ENCODE assay signal across 8 cellular contexts in the genomic region with DNA sequence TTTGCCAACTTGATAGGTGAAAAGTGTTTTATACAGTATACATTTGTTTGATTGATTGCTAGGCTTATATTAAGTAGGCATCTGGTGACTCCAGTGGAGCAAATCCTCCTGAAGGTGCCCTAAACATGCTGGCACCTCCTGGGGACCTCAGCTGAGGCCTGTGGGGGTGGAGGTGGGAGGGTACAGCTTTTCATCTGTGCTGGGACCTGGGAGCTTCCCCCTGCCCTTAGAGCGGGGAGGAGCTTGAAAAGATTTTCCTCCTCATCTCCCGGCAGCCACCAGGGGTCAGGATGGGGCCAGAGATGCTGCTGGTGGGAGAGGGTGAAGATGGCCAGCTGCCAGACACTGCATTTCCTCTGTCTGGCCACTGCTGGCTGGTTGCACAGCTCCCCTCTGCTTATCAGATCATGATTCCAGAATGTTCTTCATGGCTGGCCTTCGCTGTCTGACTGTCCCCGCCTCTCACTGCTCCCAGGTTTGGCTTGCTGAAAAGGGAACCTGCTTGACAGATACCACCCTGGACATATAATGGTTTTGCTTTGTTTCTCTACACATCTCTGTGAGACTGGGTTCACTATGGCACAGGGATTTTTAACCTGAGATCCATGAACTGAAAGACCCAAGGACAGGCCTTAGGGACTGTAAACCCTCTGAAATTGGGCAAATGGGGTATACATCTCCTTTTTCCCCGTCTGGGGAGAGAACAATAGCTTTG. TPM values are rescaled to one million over a fixed set of nuclear protein-coding genes. Genes with fewer than 3 reads are reported as not detected.
DNase-seq lines count a peak whose midpoint lies in the region; ATAC-seq and TF ChIP-seq lines count a peak whose summit lies in the region.

No MANE protein-coding gene starts in this region.

- H3K4me1 ChIP-seq in lung (ENCODE audit: control insufficient read depth in 2 of 2, insufficient read depth in 2 of 2, low read length in 2 of 2): peaks cover 0 to 4% of the 10 kb centered on the region in 2 donors

- no peaks in the 10 kb centered on the region for H3K36me3 ChIP-seq in lung (ENCODE audit: control insufficient read depth in 2 of 2, insufficient read depth in 2 of 2, low read length in 2 of 2)

- ATAC-seq in HG03575 (IDR thresholded peaks at IDR 0.05; ENCODE audit: extremely low read depth, insufficient number of reproducible peaks, low FRiP score, unreplicated experiment) (peak; percentile 75), lung (ENCODE audit: insufficient read depth, low FRiP score) (peak; percentile 77)

- no peaks in the 10 kb centered on the region for H3K27me3 ChIP-seq in lung (ENCODE audit: control insufficient read depth, insufficient read depth)

- H3K27ac ChIP-seq in lung (ENCODE audit: low read depth in 1 of 2, low read length in 1 of 2): no peak overlapping the region

- DNase-seq in CMK (ENCODE audit: low read depth) (peak; percentile 87), GM20000 (ENCODE audit: low spot score) (peak; percentile 92), NCI-H748 treated with DMSO at 0.1 percent for 48 hours (lab: John Stamatoyannopoulos, UW) (peak; percentile 63), dermis blood vessel endothelial cell (peak; percentile 89), lung (ENCODE audit: low spot score) (peak; percentile 88)
- DNase-seq in activated CD4-positive, alpha-beta T cell treated with anti-CD3 and anti-CD28 coated beads, Interleukin-2, amount 50 U/mL, for 4 hours: peak; percentile 62 to 64
- DNase-seq in stimulated activated CD8-positive, alpha-beta memory T cell treated with anti-CD3 and anti-CD28 coated beads, Interleukin-12 subunit alpha, Interleukin-12 subunit beta, amount 100 ng/mL, for 24 hours (ENCODE audit: extremely low read depth): peak; percentile 47

- H3K4me3 ChIP-seq in lung: no peak overlapping the region

- peaks cover 0 to 2% of the 10 kb centered on the region in 2 donors for H3K9me3 ChIP-seq in lung (ENCODE audit: control insufficient read depth in 2 of 2, insufficient read depth in 1 of 2, low read length in 1 of 2)

- WGBS in lung, 2 donors: 10 to 14% methylated on average over 5 of the region's 5 CpGs

- TF ChIP-seq CTCF in GM20000 (IDR thresholded peaks at IDR 0.05; ENCODE audit: extremely low read depth, missing control alignments) (peak; percentile 52), lung (IDR thresholded peaks at IDR 0.05; ENCODE audit: control extremely low read depth, extremely low read depth) (peak; percentile 86)

RNA-seq across cellular contexts. Expression of a gene that starts 10.5 kb away (rescaled TPM):
- total RNA-seq in dermis blood vessel endothelial cell: not detected in 2 replicates
- total RNA-seq in lung: 1 to 10 TPM in 1 of 2 donors, under 1 TPM in 1; 0.23 to 3.1 TPM
- polyA plus RNA-seq in lung: 1 to 10 TPM in 1 of 2 donors, under 1 TPM in 1; 0.44 to 1.6 TPM

RNA-seq across cellular contexts. Expression of a gene that starts 21.4 kb away (rescaled TPM):
- total RNA-seq in dermis blood vessel endothelial cell (28.8 and 29.6 TPM in 2 replicates), lung (100 to 1,000 TPM in 1 of 2 donors, 10 to 100 TPM in 1; 48.0 to 104 TPM)
- polyA plus RNA-seq in lung: 100 to 1,000 TPM in 1 of 2 donors, 10 to 100 TPM in 1; 59.2 to 106 TPM

RNA-seq across cellular contexts. Expression of a gene that starts 33.0 kb away (rescaled TPM):
- total RNA-seq in dermis blood vessel endothelial cell: 6.0 and 10.6 TPM in 2 replicates
- 10 to 100 TPM; 10.7 to 22.1 TPM for total RNA-seq in lung
- 10 to 100 TPM in 1 of 2 donors, 1 to 10 TPM in 1; 7.7 to 17.6 TPM for polyA plus RNA-seq in lung

RNA-seq across cellular contexts. Expression of a gene that starts 37.5 kb away (rescaled TPM):
- total RNA-seq in dermis blood vessel endothelial cell (0.17 and 0.23 TPM in 2 replicates), lung (1 to 10 TPM in 1 of 2 donors, under 1 TPM in 1; 0.82 to 4.5 TPM)
- under 1 TPM; 0.50 to 0.67 TPM for polyA plus RNA-seq in lung

RNA-seq across cellular contexts. Expression of a gene that starts 47.1 kb away (rescaled TPM):
- 0.51 and 0.65 TPM in 2 replicates for total RNA-seq in dermis blood vessel endothelial cell
- under 1 TPM; 0.17 to 0.67 TPM for total RNA-seq in lung
- under 1 TPM; 0.08 to 0.55 TPM for polyA plus RNA-seq in lung
